In the genomic region with DNA sequence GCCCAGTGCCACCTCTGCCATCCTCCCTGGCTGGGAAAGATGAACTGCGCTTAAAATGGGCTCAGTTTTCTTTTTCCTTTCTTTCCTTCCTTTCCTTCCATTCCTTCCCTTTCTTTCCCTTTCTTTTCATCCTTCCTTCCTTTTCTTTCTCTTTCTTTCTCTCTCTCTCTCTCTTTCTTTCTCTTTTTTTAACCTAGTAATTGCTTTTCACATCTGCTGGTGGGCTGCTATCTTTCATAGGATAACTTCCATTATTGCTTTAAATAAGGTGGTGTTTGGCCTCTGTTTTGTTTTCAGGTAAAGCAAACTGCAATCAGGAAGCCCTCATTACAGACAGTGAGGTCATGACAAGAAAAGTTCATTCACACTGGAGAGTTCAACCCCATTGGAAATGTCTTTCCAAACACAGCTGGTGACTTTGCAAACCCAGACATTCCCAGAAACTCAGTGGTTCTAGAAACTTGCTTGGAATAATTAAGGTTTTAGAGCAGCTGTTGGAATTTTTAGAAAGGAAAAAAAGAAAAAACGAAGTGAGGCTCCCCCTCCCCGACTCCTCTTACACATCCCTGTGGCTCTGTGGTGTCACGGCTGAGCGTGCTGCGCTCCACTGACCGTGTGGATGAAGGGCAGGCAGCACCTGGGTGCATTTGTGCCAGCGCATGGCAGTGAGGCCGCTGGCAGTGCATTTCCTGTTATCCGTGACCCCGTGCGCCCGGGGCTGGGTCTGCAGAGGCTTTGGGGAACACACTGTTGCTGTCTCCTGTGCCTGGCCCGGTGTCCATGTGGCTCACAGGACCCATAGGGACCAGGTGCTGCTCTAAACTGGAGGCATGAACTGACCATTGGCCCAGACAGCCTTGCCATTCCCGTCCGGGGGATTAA, we compare ENCODE assay signal across 9 cellular contexts.
DNase-seq lines count a peak whose midpoint lies in the region; ATAC-seq and TF ChIP-seq lines count a peak whose summit lies in the region.
"Had no signal": no experiment of that assay in that cellular context is flagged by ENCODE, and none has a peak within 500 bp of the region (broad histone marks: within the 10 kb centered on the region; RNA-seq: fewer than 3 reads in every experiment).

No MANE protein-coding gene starts in this region.

- TF ChIP-seq POLR2A in GM18526 (IDR thresholded peaks at IDR 0.05; ENCODE audit: extremely low read depth, insufficient read length), result peak; percentile 30
- TF ChIP-seq POLR2A in gastrocnemius medialis (IDR thresholded peaks at IDR 0.05), result no peak

- H3K27me3 ChIP-seq in PC-9 (ENCODE audit: insufficient read depth, low read depth) (no peaks in the 10 kb centered on the region), gastrocnemius medialis (no peaks in the 10 kb centered on the region)

- peak overlapping the region; percentile 98 for H3K27ac ChIP-seq in PC-9
- H3K27ac ChIP-seq in gastrocnemius medialis, result peak overlapping the region; percentile 81 to 90 (median 84)
- H3K27ac ChIP-seq: VCaP had no signal

- peaks cover 66% of the 10 kb centered on the region for H3K79me2 ChIP-seq in PC-9 (ENCODE audit: low read depth)

- H3K4me3 ChIP-seq in PC-9, result peak overlapping the region; percentile 38
- H3K4me3 ChIP-seq in gastrocnemius medialis, result no peak overlapping the region

- no peaks in the 10 kb centered on the region for H3K9me2 ChIP-seq in PC-9 (ENCODE audit: insufficient read depth)

- H3F3A ChIP-seq in PC-9 (ENCODE audit: insufficient read depth, low read depth), result peaks cover 43% of the 10 kb centered on the region

- no peaks in the 10 kb centered on the region for H4K20me1 ChIP-seq in PC-9 (ENCODE audit: insufficient read depth)

- H3K4me2 ChIP-seq in PC-9, result peak overlapping the region; percentile 83

- no peak for DNase-seq in PC-9
- DNase-seq in fibroblast of peridontal ligament (ENCODE audit: extremely low read depth), result peak; percentile 60
- no peak for DNase-seq in gastrocnemius medialis
- DNase-seq in HuH-7.5 (ENCODE audit: low spot score), result no peak

- in situ Hi-C loops in gastrocnemius medialis (cut with MboI; ENCODE audit: low sequenced_read_pairs in 4 of 4), result loop anchor here in 2 of 4 donors (10.0 to 25.0 kb wide), 2 partner anchors 51 to 157 kb away; no protein-coding TSS in a partner anchor

- no TSS peak for BruUV-seq in PC-9 (replicated peaks; lab: Mats Ljungman, UMichigan)

- TF ChIP-seq CTCF in PC-9 (conservative IDR thresholded peaks at IDR 0.05) (no peak), gastrocnemius medialis (IDR thresholded peaks at IDR 0.05 in 4 of 5, conservative IDR thresholded peaks at IDR 0.05 in 1 of 5) (no peak)

- H2AFZ ChIP-seq in PC-9, result no peak overlapping the region

- H3K4me1 ChIP-seq in PC-9 (replicated peaks; ENCODE audit: insufficient read depth) (peaks cover 42% of the 10 kb centered on the region), gastrocnemius medialis (peaks cover 63 to 64% of the 10 kb centered on the region in 2 donors)

- no peaks in the 10 kb centered on the region for H3K9me3 ChIP-seq in PC-9 (ENCODE audit: insufficient read depth, low read depth)
- no peaks in the 10 kb centered on the region for H3K9me3 ChIP-seq in gastrocnemius medialis

- H3K36me3 ChIP-seq in PC-9 (ENCODE audit: low read depth), result no peaks in the 10 kb centered on the region
- no peaks in the 10 kb centered on the region for H3K36me3 ChIP-seq in gastrocnemius medialis

- ATAC-seq in gastrocnemius medialis (no peak), GM19023 (IDR thresholded peaks at IDR 0.05; ENCODE audit: unreplicated experiment) (no peak), HG03159 (IDR thresholded peaks at IDR 0.05; ENCODE audit: unreplicated experiment) (no peak), GM19324 (IDR thresholded peaks at IDR 0.05; ENCODE audit: low FRiP score, unreplicated experiment) (no peak)

- intact Hi-C loops in PC-9 (cut with micrococcal nuclease; ENCODE audit: unreplicated experiment) (loop anchor here (1.0 to 5.0 kb wide), 2 partner anchors 53 to 77 kb away; partner anchors contain the start of gene MBP), gastrocnemius medialis (cut with DNase I; ENCODE audit: low total_unique reads) (loop anchor here (1.0 to 5.0 kb wide), 4 partner anchors 33 to 157 kb away; partner anchors contain the start of gene MBP)

- POLR2A ChIA-PET in PC-9 (lab: Charles Lee; ENCODE audit: unreplicated experiment), result interaction anchor here (0.6 kb wide), 1 partner anchor 10 kb away, joined by 4 read pairs; no protein-coding TSS in a partner anchor

- CTCF ChIA-PET in PC-9 (lab: Charles Lee), result interaction anchor here (0.5 kb wide), 1 partner anchor 13 kb away, joined by 3 read pairs; no protein-coding TSS in a partner anchor
